Comparison of ENCODE assay signal across 8 cellular contexts in genomic region chr12:50764116-50764860, GRCh38. TPM values are rescaled to one million over a fixed set of nuclear protein-coding genes. Genes with fewer than 3 reads are reported as not detected.
DNase-seq lines count a peak whose midpoint lies in the region; ATAC-seq and TF ChIP-seq lines count a peak whose summit lies in the region.

No MANE protein-coding gene starts in this region.

- peaks cover 14% of the 10 kb centered on the region for H4K20me1 ChIP-seq in SK-N-SH (ENCODE audit: insufficient read depth)

- H3K9me2 ChIP-seq in SK-N-SH, result no peaks in the 10 kb centered on the region

- peak overlapping the region; percentile 91 to 93 for H3K27ac ChIP-seq in SK-N-SH (ENCODE audit: low read depth in 2 of 2, low read length in 1 of 2)

- no peak for TF ChIP-seq CTCF in SK-N-SH (IDR thresholded peaks at IDR 0.05)
- no peak for TF ChIP-seq CTCF in retinal pigment epithelial cell (conservative IDR thresholded peaks at IDR 0.05; ENCODE audit: low read depth, low read length)

- H3K4me2 ChIP-seq in SK-N-SH, result peak overlapping the region; percentile 90

- in situ Hi-C loops in Caki2 (cut with HindIII; ENCODE audit: low pct_unique_long_range_greater_than_20kb, low sequenced_read_pairs), result no loop called here

- CTCF ChIA-PET in SK-N-SH (lab: Yijun Ruan, JAX), result interaction anchor here (0.6 to 3.4 kb wide), 29 partner anchors 10 to 620 kb away, joined by 3 to 32 read pairs (median 4); partner anchors contain the start of genes DIP2B and SLC11A2

- TF ChIP-seq RAD21 in SK-N-SH (IDR thresholded peaks at IDR 0.05; ENCODE audit: low read length), result no peak

- peak overlapping the region; percentile 84; the same call in 1 of the 2 replicates for H2AFZ ChIP-seq in SK-N-SH (ENCODE audit: low read depth)

- POLR2A ChIA-PET in SK-N-SH (lab: Yijun Ruan, JAX), result interaction anchor here (0.6 to 1.4 kb wide), 8 partner anchors 17 to 319 kb away, joined by 3 to 4 read pairs (median 3); partner anchors contain the start of gene CSRNP2

- 0% methylated on average over 17 of the region's 89 CpGs for WGBS in SK-N-SH (ENCODE audit: low lambda C conversion rate)

- DNase-seq in Caki2 (ENCODE audit: low read depth) (peak; percentile 71), SK-N-SH (peak; percentile 91), left ventricle myocardium superior (peak; percentile 75), retinal pigment epithelial cell (ENCODE audit: low read depth) (no peak), GF-D8 (lab: John Stamatoyannopoulos, UW) (no peak)
- DNase-seq in activated naive CD8-positive, alpha-beta T cell treated with anti-CD3 and anti-CD28 coated beads, Interleukin-2, amount 50 U/mL, for 16 hours (ENCODE audit: low read depth, low spot score), result peak; percentile 55

- peak overlapping the region; percentile 71 to 73 for H3K4me3 ChIP-seq in SK-N-SH (ENCODE audit: low read depth in 2 of 2, low read length in 1 of 2)
- H3K4me3 ChIP-seq in retinal pigment epithelial cell (ENCODE audit: low read length), result peak overlapping the region; percentile 81

- H3F3A ChIP-seq in SK-N-SH (replicated peaks; ENCODE audit: insufficient read depth), result peaks cover 3% of the 10 kb centered on the region

- peaks cover 57% of the 10 kb centered on the region for H3K79me2 ChIP-seq in SK-N-SH (ENCODE audit: insufficient read depth)

- no peak for TF ChIP-seq EP300 in SK-N-SH (IDR thresholded peaks at IDR 0.05; ENCODE audit: borderline replicate concordance in 1 of 2, low read depth in 1 of 2, low read length in 1 of 2)

- H3K9me3 ChIP-seq in SK-N-SH, result no peaks in the 10 kb centered on the region

- intact Hi-C loops in left ventricle myocardium superior (cut with micrococcal nuclease), result no loop called here

- peak overlapping the region; percentile 94 for H3K9ac ChIP-seq in SK-N-SH

- no peaks in the 10 kb centered on the region for H3K27me3 ChIP-seq in SK-N-SH (ENCODE audit: insufficient read depth)

- ATAC-seq in GM19452 (IDR thresholded peaks at IDR 0.05; ENCODE audit: unreplicated experiment) (peak; percentile 46), HG03571 (IDR thresholded peaks at IDR 0.05; ENCODE audit: unreplicated experiment) (peak; percentile 34), left ventricle myocardium superior (peak; percentile 78)

- no peaks in the 10 kb centered on the region for H3K36me3 ChIP-seq in SK-N-SH (replicated peaks in 1 of 2; ENCODE audit: control insufficient read depth in 1 of 2, insufficient read depth in 2 of 2, low read length in 1 of 2)

- peaks cover 8 to 9% of the 10 kb centered on the region in 2 experiments; a peak in 1 of 4 replicates for H3K4me1 ChIP-seq in SK-N-SH (ENCODE audit: control insufficient read depth in 1 of 2, insufficient read depth in 2 of 2, low read depth in 1 of 2, low read length in 1 of 2)

TF ChIP-seq in SK-N-SH, 30 proteins besides CTCF, POLR2A, EP300 and RAD21:
- no peak for TF ChIP-seq SMC3 (IDR thresholded peaks at IDR 0.05; ENCODE audit: low read depth, low read length)
- peak; percentile 9; the same call in 1 of the 2 replicates for TF ChIP-seq TAF1 (IDR thresholded peaks at IDR 0.05; ENCODE audit: borderline replicate concordance, low read depth, low read length)
- no peak for TF ChIP-seq JUND (IDR thresholded peaks at IDR 0.05)
- TF ChIP-seq NRF1 (IDR thresholded peaks at IDR 0.05; ENCODE audit: low read depth, low read length), result peak; percentile 52
- TF ChIP-seq CHD2 (IDR thresholded peaks at IDR 0.05; ENCODE audit: low read length, partially characterized antibody), result peak; percentile 85
- 0 out of 2 replicates have a peak, but pooled peaks have one; percentile 3 for TF ChIP-seq POLR2AphosphoS5 (IDR thresholded peaks at IDR 0.05; ENCODE audit: low read depth, low read length)
- peak; percentile 27; the same call in 1 of the 2 replicates for TF ChIP-seq MXI1 (IDR thresholded peaks at IDR 0.05; ENCODE audit: low read depth, low read length)
- TF ChIP-seq ELF1 (IDR thresholded peaks at IDR 0.05), result peak; percentile 45; the same call in 1 of the 2 replicates

RNA-seq across cellular contexts. Expression of gene ATF1, which starts 0.4 kb away (rescaled TPM):
- total RNA-seq in Caki2 (2014; rRNA removed; shearing (Covaris generic); ENCODE audit: low replicate concordance), result 26.4 and 58.6 TPM in 2 replicates
- polyA plus RNA-seq in SK-N-SH (2012; rRNA removed), result 25.0 and 34.2 TPM in 2 replicates
- 24.0 and 24.6 TPM in 2 replicates for polyA plus RNA-seq in SK-N-SH (2012; cell fraction: cytosol; rRNA removed)
- polyA plus RNA-seq in SK-N-SH (2012; cell fraction: nucleus; rRNA removed), result 14.2 and 21.5 TPM in 2 replicates
- 25.9 TPM for total RNA-seq in left ventricle myocardium superior

Comparison
In these comparisons a context has a peak if more than half of its experiments do, and no peak if none do; other contexts are left out.
1. DNase-seq: peak in Caki2 (single experiment), SK-N-SH (single experiment), activated naive CD8-positive, alpha-beta T cell treated with anti-CD3 and anti-CD28 coated beads, Interleukin-2, amount 50 U/mL, for 16 hours (single experiment) and left ventricle myocardium superior (single experiment); none in retinal pigment epithelial cell (single experiment) and GF-D8 (single experiment).
2. Peak in every context shown above with its lines, with median percentiles within 50 percentile points of each other: ATAC-seq.